ENCODE assay signal across 2 cellular contexts in genomic region chr20:49935746-49936152, GRCh38.
TF ChIP-seq lines count a peak whose summit lies in the region.

No MANE protein-coding gene starts in this region.

TF ChIP-seq in K562, 482 proteins besides CTCF, POLR2A, EP300 and RAD21 (continued from another document and continues in another):
- TF ChIP-seq, protein P1, sequence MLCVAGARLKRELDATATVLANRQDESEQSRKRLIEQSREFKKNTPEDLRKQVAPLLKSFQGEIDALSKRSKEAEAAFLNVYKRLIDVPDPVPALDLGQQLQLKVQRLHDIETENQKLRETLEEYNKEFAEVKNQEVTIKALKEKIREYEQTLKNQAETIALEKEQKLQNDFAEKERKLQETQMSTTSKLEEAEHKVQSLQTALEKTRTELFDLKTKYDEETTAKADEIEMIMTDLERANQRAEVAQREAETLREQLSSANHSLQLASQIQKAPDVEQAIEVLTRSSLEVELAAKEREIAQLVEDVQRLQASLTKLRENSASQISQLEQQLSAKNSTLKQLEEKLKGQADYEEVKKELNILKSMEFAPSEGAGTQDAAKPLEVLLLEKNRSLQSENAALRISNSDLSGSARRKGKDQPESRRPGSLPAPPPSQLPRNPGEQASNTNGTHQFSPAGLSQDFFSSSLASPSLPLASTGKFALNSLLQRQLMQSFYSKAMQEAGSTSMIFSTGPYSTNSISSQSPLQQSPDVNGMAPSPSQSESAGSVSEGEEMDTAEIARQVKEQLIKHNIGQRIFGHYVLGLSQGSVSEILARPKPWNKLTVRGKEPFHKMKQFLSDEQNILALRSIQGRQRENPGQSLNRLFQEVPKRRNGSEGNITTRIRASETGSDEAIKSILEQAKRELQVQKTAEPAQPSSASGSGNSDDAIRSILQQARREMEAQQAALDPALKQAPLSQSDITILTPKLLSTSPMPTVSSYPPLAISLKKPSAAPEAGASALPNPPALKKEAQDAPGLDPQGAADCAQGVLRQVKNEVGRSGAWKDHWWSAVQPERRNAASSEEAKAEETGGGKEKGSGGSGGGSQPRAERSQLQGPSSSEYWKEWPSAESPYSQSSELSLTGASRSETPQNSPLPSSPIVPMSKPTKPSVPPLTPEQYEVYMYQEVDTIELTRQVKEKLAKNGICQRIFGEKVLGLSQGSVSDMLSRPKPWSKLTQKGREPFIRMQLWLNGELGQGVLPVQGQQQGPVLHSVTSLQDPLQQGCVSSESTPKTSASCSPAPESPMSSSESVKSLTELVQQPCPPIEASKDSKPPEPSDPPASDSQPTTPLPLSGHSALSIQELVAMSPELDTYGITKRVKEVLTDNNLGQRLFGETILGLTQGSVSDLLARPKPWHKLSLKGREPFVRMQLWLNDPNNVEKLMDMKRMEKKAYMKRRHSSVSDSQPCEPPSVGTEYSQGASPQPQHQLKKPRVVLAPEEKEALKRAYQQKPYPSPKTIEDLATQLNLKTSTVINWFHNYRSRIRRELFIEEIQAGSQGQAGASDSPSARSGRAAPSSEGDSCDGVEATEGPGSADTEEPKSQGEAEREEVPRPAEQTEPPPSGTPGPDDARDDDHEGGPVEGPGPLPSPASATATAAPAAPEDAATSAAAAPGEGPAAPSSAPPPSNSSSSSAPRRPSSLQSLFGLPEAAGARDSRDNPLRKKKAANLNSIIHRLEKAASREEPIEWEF (CRISPR knock-in tag; IDR thresholded peaks at IDR 0.05) = no peak
- TF ChIP-seq HLTF (IDR thresholded peaks at IDR 0.05) (0 out of 2 replicates have a peak, but pooled peaks have one; percentile 36), GTF3C2 (IDR thresholded peaks at IDR 0.05; ENCODE audit: borderline replicate concordance, extremely low read depth, insufficient read length) (peak; percentile 56), PURB (CRISPR knock-in tag; IDR thresholded peaks at IDR 0.05; ENCODE audit: low read depth) (no peak), KDM1A (IDR thresholded peaks at IDR 0.05) (peak; percentile 47 to 73; a peak in 3 of 4 replicates), HDAC3 (IDR thresholded peaks at IDR 0.05; ENCODE audit: borderline replicate concordance, partially characterized antibody) (peak; percentile 40), SMARCA5 (IDR thresholded peaks at IDR 0.05) (0 out of 2 replicates have a peak, but pooled peaks have one; percentile 12), HDAC2 (IDR thresholded peaks at IDR 0.05) (peak; percentile 48; the same call in 1 of the 2 replicates), TAF9B (IDR thresholded peaks at IDR 0.05; ENCODE audit: partially characterized antibody) (peak; percentile 0), SRSF7 (optimal IDR thresholded peaks at IDR 0.05; ENCODE audit: low read depth, low read length) (no peak), ATF1 (CRISPR knock-in tag; IDR thresholded peaks at IDR 0.05) (no peak), ATF1 (tag; IDR thresholded peaks at IDR 0.05) (peak; percentile 76)
- TF ChIP-seq, protein P2, sequence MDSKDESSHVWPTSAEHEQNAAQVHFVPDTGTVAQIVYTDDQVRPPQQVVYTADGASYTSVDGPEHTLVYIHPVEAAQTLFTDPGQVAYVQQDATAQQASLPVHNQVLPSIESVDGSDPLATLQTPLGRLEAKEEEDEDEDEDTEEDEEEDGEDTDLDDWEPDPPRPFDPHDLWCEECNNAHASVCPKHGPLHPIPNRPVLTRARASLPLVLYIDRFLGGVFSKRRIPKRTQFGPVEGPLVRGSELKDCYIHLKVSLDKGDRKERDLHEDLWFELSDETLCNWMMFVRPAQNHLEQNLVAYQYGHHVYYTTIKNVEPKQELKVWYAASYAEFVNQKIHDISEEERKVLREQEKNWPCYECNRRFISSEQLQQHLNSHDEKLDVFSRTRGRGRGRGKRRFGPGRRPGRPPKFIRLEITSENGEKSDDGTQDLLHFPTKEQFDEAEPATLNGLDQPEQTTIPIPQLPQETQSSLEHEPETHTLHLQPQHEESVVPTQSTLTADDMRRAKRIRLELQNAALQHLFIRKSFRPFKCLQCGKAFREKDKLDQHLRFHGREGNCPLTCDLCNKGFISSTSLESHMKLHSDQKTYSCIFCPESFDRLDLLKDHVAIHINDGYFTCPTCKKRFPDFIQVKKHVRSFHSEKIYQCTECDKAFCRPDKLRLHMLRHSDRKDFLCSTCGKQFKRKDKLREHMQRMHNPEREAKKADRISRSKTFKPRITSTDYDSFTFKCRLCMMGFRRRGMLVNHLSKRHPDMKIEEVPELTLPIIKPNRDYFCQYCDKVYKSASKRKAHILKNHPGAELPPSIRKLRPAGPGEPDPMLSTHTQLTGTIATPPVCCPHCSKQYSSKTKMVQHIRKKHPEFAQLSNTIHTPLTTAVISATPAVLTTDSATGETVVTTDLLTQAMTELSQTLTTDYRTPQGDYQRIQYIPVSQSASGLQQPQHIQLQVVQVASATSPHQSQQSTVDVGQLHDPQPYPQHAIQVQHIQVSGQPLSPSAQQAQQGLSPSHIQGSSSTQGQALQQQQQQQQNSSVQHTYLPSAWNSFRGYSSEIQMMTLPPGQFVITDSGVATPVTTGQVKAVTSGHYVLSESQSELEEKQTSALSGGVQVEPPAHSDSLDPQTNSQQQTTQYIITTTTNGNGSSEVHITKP (IDR thresholded peaks at IDR 0.05; ENCODE audit: partially characterized antibody) = no peak

TF ChIP-seq in GM12891, 5 proteins besides CTCF, POLR2A, EP300 and RAD21 (continued from another document):
- TF ChIP-seq SPI1 (IDR thresholded peaks at IDR 0.05; ENCODE audit: low read depth, low read length) = no peak
- no peak for TF ChIP-seq POLR2AphosphoS5 (IDR thresholded peaks at IDR 0.05; ENCODE audit: low read depth, low read length)
- no peak for TF ChIP-seq PAX5 (IDR thresholded peaks at IDR 0.05; ENCODE audit: insufficient read depth, low read length, severe bottlenecking)
